In genomic region chr1:110196917-110197782, GRCh38 we compare ENCODE assay signal across 1 cellular context.
TF ChIP-seq lines count a peak whose summit lies in the region.

No MANE protein-coding gene starts in this region.

TF ChIP-seq in GM23338, 12 proteins besides CTCF, POLR2A, EP300 and RAD21 (continued from another document):
- no peak for TF ChIP-seq ZNF462 (CRISPR knock-in tag; IDR thresholded peaks at IDR 0.05)
- no peak for TF ChIP-seq POLR2AphosphoS5 (IDR thresholded peaks at IDR 0.05; ENCODE audit: low read depth)
- no peak for TF ChIP-seq REST (IDR thresholded peaks at IDR 0.05; ENCODE audit: unreplicated experiment)
